ENCODE assay signal across 2 cellular contexts in the genomic region with DNA sequence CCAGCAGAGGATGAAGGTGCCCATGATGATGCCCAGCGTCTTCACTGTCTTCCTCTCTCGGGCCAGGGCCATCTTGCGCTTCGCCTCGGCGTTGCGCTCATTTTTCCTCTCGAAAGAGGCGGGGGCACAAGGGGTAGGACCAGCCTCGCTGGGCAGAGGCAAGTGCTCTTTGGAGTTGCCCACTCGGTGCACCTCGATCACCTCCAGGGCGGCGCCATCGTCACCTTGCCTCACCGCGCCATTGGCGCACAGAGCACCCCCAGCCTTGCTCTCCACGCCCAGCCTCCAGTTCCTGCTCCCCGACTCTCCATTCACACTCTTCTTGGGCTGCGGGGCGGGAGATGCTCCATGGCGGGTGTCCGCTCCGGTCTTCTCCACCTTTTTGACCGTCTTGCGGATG.
TF ChIP-seq lines count a peak whose summit lies in the region.

No MANE protein-coding gene starts in this region.

TF ChIP-seq in GM23338, 12 proteins besides CTCF, POLR2A, EP300 and RAD21:
- no peak for TF ChIP-seq JUNB (IDR thresholded peaks at IDR 0.05; ENCODE audit: unreplicated experiment)
- TF ChIP-seq EZH2phosphoT487 (IDR thresholded peaks at IDR 0.05; ENCODE audit: unreplicated experiment): no peak
- TF ChIP-seq ZNF331 (CRISPR knock-in tag; IDR thresholded peaks at IDR 0.05; ENCODE audit: low read depth): no peak
- TF ChIP-seq, protein P1, sequence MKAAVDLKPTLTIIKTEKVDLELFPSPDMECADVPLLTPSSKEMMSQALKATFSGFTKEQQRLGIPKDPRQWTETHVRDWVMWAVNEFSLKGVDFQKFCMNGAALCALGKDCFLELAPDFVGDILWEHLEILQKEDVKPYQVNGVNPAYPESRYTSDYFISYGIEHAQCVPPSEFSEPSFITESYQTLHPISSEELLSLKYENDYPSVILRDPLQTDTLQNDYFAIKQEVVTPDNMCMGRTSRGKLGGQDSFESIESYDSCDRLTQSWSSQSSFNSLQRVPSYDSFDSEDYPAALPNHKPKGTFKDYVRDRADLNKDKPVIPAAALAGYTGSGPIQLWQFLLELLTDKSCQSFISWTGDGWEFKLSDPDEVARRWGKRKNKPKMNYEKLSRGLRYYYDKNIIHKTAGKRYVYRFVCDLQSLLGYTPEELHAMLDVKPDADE (IDR thresholded peaks at IDR 0.05): no peak
- no peak for TF ChIP-seq CREB1 (CRISPR knock-in tag; IDR thresholded peaks at IDR 0.05; ENCODE audit: low read depth)
- TF ChIP-seq EZH2 (IDR thresholded peaks at IDR 0.05; ENCODE audit: low read depth, unreplicated experiment): no peak
- TF ChIP-seq REST (IDR thresholded peaks at IDR 0.05; ENCODE audit: unreplicated experiment): no peak
- TF ChIP-seq STAT1 (IDR thresholded peaks at IDR 0.05; ENCODE audit: unreplicated experiment): no peak
- TF ChIP-seq, protein P2, sequence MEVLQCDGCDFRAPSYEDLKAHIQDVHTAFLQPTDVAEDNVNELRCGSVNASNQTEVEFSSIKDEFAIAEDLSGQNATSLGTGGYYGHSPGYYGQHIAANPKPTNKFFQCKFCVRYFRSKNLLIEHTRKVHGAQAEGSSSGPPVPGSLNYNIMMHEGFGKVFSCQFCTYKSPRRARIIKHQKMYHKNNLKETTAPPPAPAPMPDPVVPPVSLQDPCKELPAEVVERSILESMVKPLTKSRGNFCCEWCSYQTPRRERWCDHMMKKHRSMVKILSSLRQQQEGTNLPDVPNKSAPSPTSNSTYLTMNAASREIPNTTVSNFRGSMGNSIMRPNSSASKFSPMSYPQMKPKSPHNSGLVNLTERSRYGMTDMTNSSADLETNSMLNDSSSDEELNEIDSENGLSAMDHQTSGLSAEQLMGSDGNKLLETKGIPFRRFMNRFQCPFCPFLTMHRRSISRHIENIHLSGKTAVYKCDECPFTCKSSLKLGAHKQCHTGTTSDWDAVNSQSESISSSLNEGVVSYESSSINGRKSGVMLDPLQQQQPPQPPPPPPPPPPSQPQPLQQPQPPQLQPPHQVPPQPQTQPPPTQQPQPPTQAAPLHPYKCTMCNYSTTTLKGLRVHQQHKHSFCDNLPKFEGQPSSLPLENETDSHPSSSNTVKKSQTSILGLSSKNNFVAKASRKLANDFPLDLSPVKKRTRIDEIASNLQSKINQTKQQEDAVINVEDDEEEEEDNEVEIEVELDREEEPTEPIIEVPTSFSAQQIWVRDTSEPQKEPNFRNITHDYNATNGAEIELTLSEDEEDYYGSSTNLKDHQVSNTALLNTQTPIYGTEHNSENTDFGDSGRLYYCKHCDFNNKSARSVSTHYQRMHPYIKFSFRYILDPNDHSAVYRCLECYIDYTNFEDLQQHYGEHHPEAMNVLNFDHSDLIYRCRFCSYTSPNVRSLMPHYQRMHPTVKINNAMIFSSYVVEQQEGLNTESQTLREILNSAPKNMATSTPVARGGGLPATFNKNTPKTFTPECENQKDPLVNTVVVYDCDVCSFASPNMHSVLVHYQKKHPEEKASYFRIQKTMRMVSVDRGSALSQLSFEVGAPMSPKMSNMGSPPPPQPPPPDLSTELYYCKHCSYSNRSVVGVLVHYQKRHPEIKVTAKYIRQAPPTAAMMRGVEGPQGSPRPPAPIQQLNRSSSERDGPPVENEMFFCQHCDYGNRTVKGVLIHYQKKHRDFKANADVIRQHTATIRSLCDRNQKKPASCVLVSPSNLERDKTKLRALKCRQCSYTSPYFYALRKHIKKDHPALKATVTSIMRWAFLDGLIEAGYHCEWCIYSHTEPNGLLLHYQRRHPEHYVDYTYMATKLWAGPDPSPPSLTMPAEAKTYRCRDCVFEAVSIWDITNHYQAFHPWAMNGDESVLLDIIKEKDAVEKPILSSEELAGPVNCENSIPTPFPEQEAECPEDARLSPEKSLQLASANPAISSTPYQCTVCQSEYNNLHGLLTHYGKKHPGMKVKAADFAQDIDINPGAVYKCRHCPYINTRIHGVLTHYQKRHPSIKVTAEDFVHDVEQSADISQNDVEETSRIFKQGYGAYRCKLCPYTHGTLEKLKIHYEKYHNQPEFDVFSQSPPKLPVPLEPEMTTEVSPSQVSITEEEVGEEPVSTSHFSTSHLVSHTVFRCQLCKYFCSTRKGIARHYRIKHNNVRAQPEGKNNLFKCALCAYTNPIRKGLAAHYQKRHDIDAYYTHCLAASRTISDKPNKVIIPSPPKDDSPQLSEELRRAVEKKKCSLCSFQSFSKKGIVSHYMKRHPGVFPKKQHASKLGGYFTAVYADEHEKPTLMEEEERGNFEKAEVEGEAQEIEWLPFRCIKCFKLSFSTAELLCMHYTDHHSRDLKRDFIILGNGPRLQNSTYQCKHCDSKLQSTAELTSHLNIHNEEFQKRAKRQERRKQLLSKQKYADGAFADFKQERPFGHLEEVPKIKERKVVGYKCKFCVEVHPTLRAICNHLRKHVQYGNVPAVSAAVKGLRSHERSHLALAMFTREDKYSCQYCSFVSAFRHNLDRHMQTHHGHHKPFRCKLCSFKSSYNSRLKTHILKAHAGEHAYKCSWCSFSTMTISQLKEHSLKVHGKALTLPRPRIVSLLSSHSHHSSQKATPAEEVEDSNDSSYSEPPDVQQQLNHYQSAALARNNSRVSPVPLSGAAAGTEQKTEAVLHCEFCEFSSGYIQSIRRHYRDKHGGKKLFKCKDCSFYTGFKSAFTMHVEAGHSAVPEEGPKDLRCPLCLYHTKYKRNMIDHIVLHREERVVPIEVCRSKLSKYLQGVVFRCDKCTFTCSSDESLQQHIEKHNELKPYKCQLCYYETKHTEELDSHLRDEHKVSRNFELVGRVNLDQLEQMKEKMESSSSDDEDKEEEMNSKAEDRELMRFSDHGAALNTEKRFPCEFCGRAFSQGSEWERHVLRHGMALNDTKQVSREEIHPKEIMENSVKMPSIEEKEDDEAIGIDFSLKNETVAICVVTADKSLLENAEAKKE (CRISPR knock-in tag; IDR thresholded peaks at IDR 0.05): no peak
- no peak; the same call in 1 of the 2 replicates for TF ChIP-seq POLR2AphosphoS5 (IDR thresholded peaks at IDR 0.05; ENCODE audit: low read depth)
TF ChIP-seq in GM23338: peak in this region for 0.

TF ChIP-seq in H1, 55 proteins besides CTCF, POLR2A, EP300 and RAD21:
- TF ChIP-seq RXRA (IDR thresholded peaks at IDR 0.05; ENCODE audit: insufficient read depth, low read depth, low read length) (no peak), KDM4A (IDR thresholded peaks at IDR 0.05; ENCODE audit: low read depth, low read length, severe bottlenecking) (peak; percentile 27)
